In genomic region chr9:96419691-96419969, GRCh38 we compare ENCODE assay signal across 8 cellular contexts. TPM values are rescaled to one million over a fixed set of nuclear protein-coding genes. Genes with fewer than 3 reads are reported as not detected.
DNase-seq lines count a peak whose midpoint lies in the region; ATAC-seq and TF ChIP-seq lines count a peak whose summit lies in the region.

No MANE protein-coding gene starts in this region.

- no peaks in the 10 kb centered on the region for H3K36me3 ChIP-seq in BJ (ENCODE audit: control insufficient read depth, insufficient read depth, low read length)
- peaks cover 6% of the 10 kb centered on the region; the same call in 1 of the 2 replicates for H3K36me3 ChIP-seq in MG63

- POLR2A ChIA-PET in BJ (lab: Charles Lee) = no interaction called here

- ATAC-seq in natural killer cell treated with Interleukin-12 subunit alpha and Interleukin-12 subunit beta and Interleukin-15 and Interleukin-18, amount 100 ng/mL, for 72 hours = no peak

- no peaks in the 10 kb centered on the region for H3K9me3 Mint-ChIP-seq in dendritic cell treated with granulocyte-macrophage colony-stimulating factor and Interleukin-4, amounts not matched to agents 40 ng/mL and 50 ng/mL, for 4 days
- no peaks in the 10 kb centered on the region for H3K9me3 Mint-ChIP-seq in natural killer cell treated with Interleukin-12 subunit alpha and Interleukin-12 subunit beta and Interleukin-15 and Interleukin-18, amount 100 ng/mL, for 72 hours

- H3K27me3 ChIP-seq in BJ (ENCODE audit: control insufficient read depth, insufficient read depth, low read length) (no peaks in the 10 kb centered on the region), MG63 (no peaks in the 10 kb centered on the region)

- H3K4me3 Mint-ChIP-seq in dendritic cell treated with granulocyte-macrophage colony-stimulating factor and Interleukin-4, amounts not matched to agents 40 ng/mL and 50 ng/mL, for 4 days = peak overlapping the region; percentile 85
- H3K4me3 Mint-ChIP-seq in natural killer cell treated with Interleukin-12 subunit alpha and Interleukin-12 subunit beta and Interleukin-15 and Interleukin-18, amount 100 ng/mL, for 72 hours = peak overlapping the region; percentile 90

- H3K27ac Mint-ChIP-seq in dendritic cell treated with granulocyte-macrophage colony-stimulating factor and Interleukin-4, amounts not matched to agents 40 ng/mL and 50 ng/mL, for 4 days = peak overlapping the region; percentile 97
- H3K27ac Mint-ChIP-seq in natural killer cell treated with Interleukin-12 subunit alpha and Interleukin-12 subunit beta and Interleukin-15 and Interleukin-18, amount 100 ng/mL, for 72 hours = peak overlapping the region; percentile 86 to 90

- peaks cover 6% of the 10 kb centered on the region for H3K36me3 Mint-ChIP-seq in dendritic cell treated with granulocyte-macrophage colony-stimulating factor and Interleukin-4, amounts not matched to agents 40 ng/mL and 50 ng/mL, for 4 days (ENCODE audit: low read depth)
- H3K36me3 Mint-ChIP-seq in natural killer cell treated with Interleukin-12 subunit alpha and Interleukin-12 subunit beta and Interleukin-15 and Interleukin-18, amount 100 ng/mL, for 72 hours = peaks cover 4% of the 10 kb centered on the region

- H3K4me3 ChIP-seq in BJ (ENCODE audit: low read depth, low read length) (peak overlapping the region; percentile 82), MG63 (peak overlapping the region; percentile 96)

- DNase-seq in BJ (ENCODE audit: low read depth) (no peak), MG63 (no peak), ureter (ENCODE audit: low spot score) (no peak), DMS53 treated with DMSO at 0.1 percent for 48 hours (lab: John Stamatoyannopoulos, UW; ENCODE audit: unreplicated experiment) (no peak)
- no peak for DNase-seq in natural killer cell treated with Interleukin-12 subunit alpha and Interleukin-12 subunit beta and Interleukin-15 and Interleukin-18, amount 100 ng/mL, for 72 hours (ENCODE audit: low spot score)
- DNase-seq in stimulated activated CD4-positive, alpha-beta T cell treated with anti-CD3 and anti-CD28 coated beads, Interleukin-4, amount 100 ng/mL, for 4 hours = no peak
- DNase-seq in NK-92 treated with Interleukin-12 subunit alpha and Interleukin-12 subunit beta, amount 100 ng/mL, for 24 hours (lab: John Stamatoyannopoulos, UW) = no peak

- H3K4me1 Mint-ChIP-seq in dendritic cell treated with granulocyte-macrophage colony-stimulating factor and Interleukin-4, amounts not matched to agents 40 ng/mL and 50 ng/mL, for 4 days (ENCODE audit: low read depth) = peaks cover 25% of the 10 kb centered on the region
- peaks cover 18 to 29% of the 10 kb centered on the region in 2 donors for H3K4me1 Mint-ChIP-seq in natural killer cell treated with Interleukin-12 subunit alpha and Interleukin-12 subunit beta and Interleukin-15 and Interleukin-18, amount 100 ng/mL, for 72 hours (ENCODE audit: low read depth in 2 of 2)

- TF ChIP-seq CTCF in BJ (IDR thresholded peaks at IDR 0.05; ENCODE audit: insufficient read depth, low read depth, low read length) = no peak

- CTCF ChIA-PET in BJ (lab: Yijun Ruan, JAX) = no interaction called here

- intact Hi-C loops in dendritic cell treated with granulocyte-macrophage colony-stimulating factor and Interleukin-4, amounts not matched to agents 40 ng/mL and 50 ng/mL, for 4 days (cut with micrococcal nuclease) = loop anchor here (2.0 to 10.0 kb wide), 2 partner anchors 235 to 435 kb away; partner anchors contain the start of genes PRXL2C and ZNF782

- no peaks in the 10 kb centered on the region for H3K9me3 ChIP-seq in MG63

- no peaks in the 10 kb centered on the region for H3K27me3 Mint-ChIP-seq in dendritic cell treated with granulocyte-macrophage colony-stimulating factor and Interleukin-4, amounts not matched to agents 40 ng/mL and 50 ng/mL, for 4 days
- H3K27me3 Mint-ChIP-seq in natural killer cell treated with Interleukin-12 subunit alpha and Interleukin-12 subunit beta and Interleukin-15 and Interleukin-18, amount 100 ng/mL, for 72 hours = no peaks in the 10 kb centered on the region

RNA-seq across cellular contexts. Expression of gene ZNF367, which starts 1.5 kb away (rescaled TPM):
- polyA plus RNA-seq in BJ (2011; rRNA removed) = 0.97 and 1.8 TPM in 2 replicates
- polyA minus RNA-seq in BJ (2011; rRNA and poly(A)+ RNA removed) = 1.1 and 1.3 TPM in 2 replicates
- total RNA-seq in MG63 (2014; rRNA removed; shearing (Covaris generic); ENCODE audit: low replicate concordance) = 24.0 and 25.8 TPM in 2 replicates
- 10 to 100 TPM; 12.8 to 26.3 TPM for total RNA-seq in natural killer cell treated with Interleukin-12 subunit alpha and Interleukin-12 subunit beta and Interleukin-15 and Interleukin-18, amount 100 ng/mL, for 72 hours
- total RNA-seq in ureter = 1.8 TPM

RNA-seq across cellular contexts. Expression of gene HABP4, which starts 30.3 kb away (rescaled TPM):
- polyA plus RNA-seq in BJ (2011; rRNA removed) = 9.2 and 10.2 TPM in 2 replicates
- 3.3 and 3.6 TPM in 2 replicates for polyA minus RNA-seq in BJ (2011; rRNA and poly(A)+ RNA removed)
- 15.9 and 19.4 TPM in 2 replicates for total RNA-seq in MG63 (2014; rRNA removed; shearing (Covaris generic); ENCODE audit: low replicate concordance)
- total RNA-seq in natural killer cell treated with Interleukin-12 subunit alpha and Interleukin-12 subunit beta and Interleukin-15 and Interleukin-18, amount 100 ng/mL, for 72 hours = 10 to 100 TPM in 1 of 2 donors, 1 to 10 TPM in 1; 3.0 to 11.5 TPM
- total RNA-seq in ureter = 13.4 TPM

RNA-seq across cellular contexts. Expression of gene SLC35D2, which starts 36.1 kb away (rescaled TPM):
- 11.3 and 20.4 TPM in 2 replicates for polyA plus RNA-seq in BJ (2011; rRNA removed)
- 7.4 and 9.9 TPM in 2 replicates for polyA minus RNA-seq in BJ (2011; rRNA and poly(A)+ RNA removed)
- total RNA-seq in MG63 (2014; rRNA removed; shearing (Covaris generic); ENCODE audit: low replicate concordance) = 5.2 and 15.4 TPM in 2 replicates
- total RNA-seq in natural killer cell treated with Interleukin-12 subunit alpha and Interleukin-12 subunit beta and Interleukin-15 and Interleukin-18, amount 100 ng/mL, for 72 hours = 10 to 100 TPM in 1 of 2 donors, 1 to 10 TPM in 1; 4.2 to 12.9 TPM
- 26.0 TPM for total RNA-seq in ureter
